In genomic region chr2:131492418-131493198, GRCh38 we compare ENCODE assay signal across 8 cellular contexts.
DNase-seq lines count a peak whose midpoint lies in the region; ATAC-seq and TF ChIP-seq lines count a peak whose summit lies in the region.

No MANE protein-coding gene starts in this region.

- H3K27ac ChIP-seq in 22Rv1 = peak overlapping the region; percentile 76

- in situ Hi-C loops in astrocyte of the cerebellum (cut with HindIII; ENCODE audit: low sequenced_read_pairs) = no loop called here

- ATAC-seq in GM18511 (IDR thresholded peaks at IDR 0.05; ENCODE audit: unreplicated experiment) (peak; percentile 76), HG03025 (IDR thresholded peaks at IDR 0.05; ENCODE audit: low FRiP score, unreplicated experiment) (peak; percentile 62)

- TF ChIP-seq CTCF in 22Rv1 (IDR thresholded peaks at IDR 0.05) = peak; percentile 80
- peak; percentile 77 for TF ChIP-seq CTCF in astrocyte of the cerebellum (IDR thresholded peaks at IDR 0.05; ENCODE audit: low read depth, low read length, missing control alignments)

- DNase-seq in NCI-H2029 (lab: John Stamatoyannopoulos, UW) (peak; percentile 95), T-helper 9 cell (peak; percentile 89), astrocyte of the cerebellum (ENCODE audit: low read depth) (peak; percentile 86), hippocampal formation (lab: John Stamatoyannopoulos, UW) (peak; percentile 80 to 89), retina (peak; percentile 98)

- peak overlapping the region; percentile 91 for H3K4me3 ChIP-seq in astrocyte of the cerebellum (ENCODE audit: low read depth, low read length)

Comparison
In these comparisons a context has a peak if more than half of its experiments do, and no peak if none do; other contexts are left out.
1. Peak in every context shown above with its lines: DNase-seq, ATAC-seq, H3K4me3 ChIP-seq and H3K27ac ChIP-seq.